In genomic region chr1:160519542-160520435, GRCh38 we compare ENCODE assay signal across 8 cellular contexts. TPM values are rescaled to one million over a fixed set of nuclear protein-coding genes. Genes with fewer than 3 reads are reported as not detected.
DNase-seq lines count a peak whose midpoint lies in the region; ATAC-seq and TF ChIP-seq lines count a peak whose summit lies in the region.

No MANE protein-coding gene starts in this region.

- H3K36me3 Mint-ChIP-seq in activated T-helper 1 cell treated with anti-CD3 and anti-CD28 coated beads, Interleukin-12 subunit alpha, Interleukin-12 subunit beta, Interleukin-2, Interleukin-4 antibody, amounts not matched to agents 30 ng/mL and 10 ng/mL and 1 ng/mL, durations not matched to agents 14 hours and 24 hours and 36 hours (ENCODE audit: low read depth), result peaks cover 35% of the 10 kb centered on the region
- peaks cover 5 to 55% (median 14%) of the 10 kb centered on the region in 5 donors for H3K36me3 Mint-ChIP-seq in naive thymus-derived CD4-positive, alpha-beta T cell

- CTCF ChIA-PET in naive thymus-derived CD4-positive, alpha-beta T cell (lab: Charles Lee), result interaction anchor here (0.6 to 1.0 kb wide), 2 partner anchors 23 to 433 kb away, joined by 3 to 4 read pairs; no protein-coding TSS in a partner anchor

- no peaks in the 10 kb centered on the region for H3K27me3 Mint-ChIP-seq in activated T-helper 1 cell treated with anti-CD3 and anti-CD28 coated beads, Interleukin-12 subunit alpha, Interleukin-12 subunit beta, Interleukin-2, Interleukin-4 antibody, amounts not matched to agents 30 ng/mL and 10 ng/mL and 1 ng/mL, durations not matched to agents 14 hours and 24 hours and 36 hours (ENCODE audit: insufficient read depth)
- no peaks in the 10 kb centered on the region for H3K27me3 Mint-ChIP-seq in naive thymus-derived CD4-positive, alpha-beta T cell

- no peaks in the 10 kb centered on the region for H3K36me3 ChIP-seq in naive thymus-derived CD4-positive, alpha-beta T cell (ENCODE audit: control insufficient read depth in 2 of 3, insufficient read depth in 3 of 3, low read length in 3 of 3)

- peak overlapping the region; percentile 73 for H3K4me3 ChIP-seq in GM12875 (ENCODE audit: low read depth, low read length)
- peak overlapping the region; percentile 51 for H3K4me3 ChIP-seq in naive thymus-derived CD4-positive, alpha-beta T cell (ENCODE audit: low read length)

- peaks cover 19% of the 10 kb centered on the region for H3K9me3 Mint-ChIP-seq in activated T-helper 1 cell treated with anti-CD3 and anti-CD28 coated beads, Interleukin-12 subunit alpha, Interleukin-12 subunit beta, Interleukin-2, Interleukin-4 antibody, amounts not matched to agents 30 ng/mL and 10 ng/mL and 1 ng/mL, durations not matched to agents 14 hours and 24 hours and 36 hours
- peaks cover 0 to 22% (median under 1%) of the 10 kb centered on the region in 11 donors for H3K9me3 Mint-ChIP-seq in naive thymus-derived CD4-positive, alpha-beta T cell

- peak; percentile 24 for DNase-seq in activated T-helper 1 cell treated with anti-CD3 and anti-CD28 coated beads, Interleukin-12 subunit alpha, Interleukin-12 subunit beta, Interleukin-2, Interleukin-4 antibody, amounts not matched to agents 30 ng/mL and 10 ng/mL and 1 ng/mL, durations not matched to agents 14 hours and 24 hours and 36 hours (ENCODE audit: low spot score)
- peak in 6 of 9 donors; percentile 33 to 60 (median 46) for DNase-seq in naive thymus-derived CD4-positive, alpha-beta T cell
- DNase-seq in GDM1 (lab: John Stamatoyannopoulos, UW) (no peak), NCI-H2107 (lab: John Stamatoyannopoulos, UW) (no peak), NK-92 (lab: John Stamatoyannopoulos, UW; ENCODE audit: unreplicated experiment) (no peak)

- intact Hi-C loops in activated T-helper 1 cell treated with anti-CD3 and anti-CD28 coated beads, Interleukin-12 subunit alpha, Interleukin-12 subunit beta, Interleukin-2, Interleukin-4 antibody, amounts not matched to agents 30 ng/mL and 10 ng/mL and 1 ng/mL, durations not matched to agents 14 hours and 24 hours and 36 hours (cut with micrococcal nuclease), result loop anchor here (1.0 to 2.0 kb wide), 9 partner anchors 15 to 155 kb away; no protein-coding TSS in a partner anchor
- intact Hi-C loops in naive thymus-derived CD4-positive, alpha-beta T cell (cut with micrococcal nuclease), result loop anchor here (1.0 to 10.0 kb wide), 7 partner anchors 21 to 91 kb away; partner anchors contain the start of gene CD84 (in 1 of the 2)

- peaks cover 88% of the 10 kb centered on the region for H3K4me1 Mint-ChIP-seq in activated T-helper 1 cell treated with anti-CD3 and anti-CD28 coated beads, Interleukin-12 subunit alpha, Interleukin-12 subunit beta, Interleukin-2, Interleukin-4 antibody, amounts not matched to agents 30 ng/mL and 10 ng/mL and 1 ng/mL, durations not matched to agents 14 hours and 24 hours and 36 hours (ENCODE audit: low read depth)
- H3K4me1 Mint-ChIP-seq in naive thymus-derived CD4-positive, alpha-beta T cell, result peaks cover 56 to 98% (median 93%) of the 10 kb centered on the region in 7 donors

- no peaks in the 10 kb centered on the region for H3K27me3 ChIP-seq in naive thymus-derived CD4-positive, alpha-beta T cell (ENCODE audit: control insufficient read depth in 2 of 2, insufficient read depth in 2 of 2, low read length in 2 of 2)

- peak overlapping the region; percentile 84 for H3K27ac ChIP-seq in naive thymus-derived CD4-positive, alpha-beta T cell (ENCODE audit: low read depth, low read length)

- ATAC-seq in HG03378 (IDR thresholded peaks at IDR 0.05; ENCODE audit: unreplicated experiment) (peak; percentile 53), HG02763 (IDR thresholded peaks at IDR 0.05; ENCODE audit: unreplicated experiment) (no peak)
- ATAC-seq in naive thymus-derived CD4-positive, alpha-beta T cell, result peak; percentile 72

- no peaks in the 10 kb centered on the region for H3K9me3 ChIP-seq in naive thymus-derived CD4-positive, alpha-beta T cell (ENCODE audit: control insufficient read depth in 2 of 3, low read length in 3 of 3)

- H3K27ac Mint-ChIP-seq in activated T-helper 1 cell treated with anti-CD3 and anti-CD28 coated beads, Interleukin-12 subunit alpha, Interleukin-12 subunit beta, Interleukin-2, Interleukin-4 antibody, amounts not matched to agents 30 ng/mL and 10 ng/mL and 1 ng/mL, durations not matched to agents 14 hours and 24 hours and 36 hours, result peak overlapping the region; percentile 90
- peak overlapping the region; percentile 88 to 99 (median 92) for H3K27ac Mint-ChIP-seq in naive thymus-derived CD4-positive, alpha-beta T cell

- H3K4me3 Mint-ChIP-seq in activated T-helper 1 cell treated with anti-CD3 and anti-CD28 coated beads, Interleukin-12 subunit alpha, Interleukin-12 subunit beta, Interleukin-2, Interleukin-4 antibody, amounts not matched to agents 30 ng/mL and 10 ng/mL and 1 ng/mL, durations not matched to agents 14 hours and 24 hours and 36 hours, result peak overlapping the region; percentile 92
- peak overlapping the region; percentile 87 to 98 (median 94) for H3K4me3 Mint-ChIP-seq in naive thymus-derived CD4-positive, alpha-beta T cell

- peaks cover 34 to 53% of the 10 kb centered on the region in 2 donors for H3K4me1 ChIP-seq in naive thymus-derived CD4-positive, alpha-beta T cell (ENCODE audit: control insufficient read depth in 2 of 2, insufficient read depth in 2 of 2, low read length in 2 of 2)

- peak; percentile 34; the same call in 1 of the 2 replicates for TF ChIP-seq CTCF in GM12875 (IDR thresholded peaks at IDR 0.05; ENCODE audit: borderline replicate concordance, insufficient read depth, low read depth, low read length)

- POLR2A ChIA-PET in naive thymus-derived CD4-positive, alpha-beta T cell (lab: Charles Lee), result interaction anchor here (1.1 to 1.5 kb wide), 3 partner anchors 8 to 91 kb away, joined by 3 to 5 read pairs (median 4); no protein-coding TSS in a partner anchor

RNA-seq across cellular contexts. Expression of gene SLAMF6, which starts 3.3 kb away (rescaled TPM):
- 46.8 and 50.1 TPM in 2 replicates for total RNA-seq in activated T-helper 1 cell treated with anti-CD3 and anti-CD28 coated beads, Interleukin-12 subunit alpha, Interleukin-12 subunit beta, Interleukin-2, Interleukin-4 antibody, amounts not matched to agents 30 ng/mL and 10 ng/mL and 1 ng/mL, durations not matched to agents 14 hours and 24 hours and 36 hours
- total RNA-seq in naive thymus-derived CD4-positive, alpha-beta T cell, result 10 to 100 TPM; 17.8 to 48.5 (median 40.5) TPM
- polyA plus RNA-seq in naive thymus-derived CD4-positive, alpha-beta T cell, result 10 to 100 TPM; 61.1 to 62.6 TPM

RNA-seq across cellular contexts. Expression of gene CD84, which starts 59.5 kb away (rescaled TPM):
- 16.3 and 17.2 TPM in 2 replicates for total RNA-seq in activated T-helper 1 cell treated with anti-CD3 and anti-CD28 coated beads, Interleukin-12 subunit alpha, Interleukin-12 subunit beta, Interleukin-2, Interleukin-4 antibody, amounts not matched to agents 30 ng/mL and 10 ng/mL and 1 ng/mL, durations not matched to agents 14 hours and 24 hours and 36 hours
- 10 to 100 TPM; 25.1 to 40.7 (median 32.3) TPM for total RNA-seq in naive thymus-derived CD4-positive, alpha-beta T cell
- polyA plus RNA-seq in naive thymus-derived CD4-positive, alpha-beta T cell, result 10 to 100 TPM in 1 of 2 donors, 1 to 10 TPM in 1; 7.4 to 11.3 TPM

Comparison
In these comparisons a context has a peak if more than half of its experiments do, and no peak if none do; other contexts are left out.
1. DNase-seq: peak in activated T-helper 1 cell treated with anti-CD3 and anti-CD28 coated beads, Interleukin-12 subunit alpha, Interleukin-12 subunit beta, Interleukin-2, Interleukin-4 antibody, amounts not matched to agents 30 ng/mL and 10 ng/mL and 1 ng/mL, durations not matched to agents 14 hours and 24 hours and 36 hours (single experiment) and naive thymus-derived CD4-positive, alpha-beta T cell (6 of 9); none in GDM1 (single experiment), NCI-H2107 (single experiment) and NK-92 (single experiment).